1 cellular context compared by ENCODE assay signal in the genomic region with DNA sequence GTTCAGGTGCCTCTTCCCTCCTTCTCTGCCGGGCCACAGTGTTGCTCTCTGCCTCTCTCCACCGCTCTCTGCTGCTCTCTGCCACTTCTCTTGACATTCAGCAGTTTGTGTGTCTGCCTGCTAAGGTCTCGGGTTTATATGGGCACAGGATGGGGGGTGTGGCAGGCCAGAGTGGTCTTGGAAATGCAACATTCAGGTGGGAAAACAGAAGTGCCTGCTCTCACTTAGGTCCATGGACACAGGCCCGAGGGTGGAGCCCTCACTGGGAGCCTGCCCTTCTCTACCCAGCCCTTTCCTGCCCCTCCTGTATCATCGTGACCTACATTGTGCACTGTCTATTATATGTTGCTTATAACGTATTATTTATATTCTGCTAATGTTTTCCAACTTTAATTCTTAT.
TF ChIP-seq lines count a peak whose summit lies in the region.

No MANE protein-coding gene starts in this region.

TF ChIP-seq in GM23338, 12 proteins besides CTCF, POLR2A, EP300 and RAD21 (continued from another document):
- TF ChIP-seq, protein P1, sequence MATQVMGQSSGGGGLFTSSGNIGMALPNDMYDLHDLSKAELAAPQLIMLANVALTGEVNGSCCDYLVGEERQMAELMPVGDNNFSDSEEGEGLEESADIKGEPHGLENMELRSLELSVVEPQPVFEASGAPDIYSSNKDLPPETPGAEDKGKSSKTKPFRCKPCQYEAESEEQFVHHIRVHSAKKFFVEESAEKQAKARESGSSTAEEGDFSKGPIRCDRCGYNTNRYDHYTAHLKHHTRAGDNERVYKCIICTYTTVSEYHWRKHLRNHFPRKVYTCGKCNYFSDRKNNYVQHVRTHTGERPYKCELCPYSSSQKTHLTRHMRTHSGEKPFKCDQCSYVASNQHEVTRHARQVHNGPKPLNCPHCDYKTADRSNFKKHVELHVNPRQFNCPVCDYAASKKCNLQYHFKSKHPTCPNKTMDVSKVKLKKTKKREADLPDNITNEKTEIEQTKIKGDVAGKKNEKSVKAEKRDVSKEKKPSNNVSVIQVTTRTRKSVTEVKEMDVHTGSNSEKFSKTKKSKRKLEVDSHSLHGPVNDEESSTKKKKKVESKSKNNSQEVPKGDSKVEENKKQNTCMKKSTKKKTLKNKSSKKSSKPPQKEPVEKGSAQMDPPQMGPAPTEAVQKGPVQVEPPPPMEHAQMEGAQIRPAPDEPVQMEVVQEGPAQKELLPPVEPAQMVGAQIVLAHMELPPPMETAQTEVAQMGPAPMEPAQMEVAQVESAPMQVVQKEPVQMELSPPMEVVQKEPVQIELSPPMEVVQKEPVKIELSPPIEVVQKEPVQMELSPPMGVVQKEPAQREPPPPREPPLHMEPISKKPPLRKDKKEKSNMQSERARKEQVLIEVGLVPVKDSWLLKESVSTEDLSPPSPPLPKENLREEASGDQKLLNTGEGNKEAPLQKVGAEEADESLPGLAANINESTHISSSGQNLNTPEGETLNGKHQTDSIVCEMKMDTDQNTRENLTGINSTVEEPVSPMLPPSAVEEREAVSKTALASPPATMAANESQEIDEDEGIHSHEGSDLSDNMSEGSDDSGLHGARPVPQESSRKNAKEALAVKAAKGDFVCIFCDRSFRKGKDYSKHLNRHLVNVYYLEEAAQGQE (IDR thresholded peaks at IDR 0.05; ENCODE audit: unreplicated experiment): no peak
- TF ChIP-seq JUNB (IDR thresholded peaks at IDR 0.05; ENCODE audit: unreplicated experiment): no peak
- TF ChIP-seq, protein P2, sequence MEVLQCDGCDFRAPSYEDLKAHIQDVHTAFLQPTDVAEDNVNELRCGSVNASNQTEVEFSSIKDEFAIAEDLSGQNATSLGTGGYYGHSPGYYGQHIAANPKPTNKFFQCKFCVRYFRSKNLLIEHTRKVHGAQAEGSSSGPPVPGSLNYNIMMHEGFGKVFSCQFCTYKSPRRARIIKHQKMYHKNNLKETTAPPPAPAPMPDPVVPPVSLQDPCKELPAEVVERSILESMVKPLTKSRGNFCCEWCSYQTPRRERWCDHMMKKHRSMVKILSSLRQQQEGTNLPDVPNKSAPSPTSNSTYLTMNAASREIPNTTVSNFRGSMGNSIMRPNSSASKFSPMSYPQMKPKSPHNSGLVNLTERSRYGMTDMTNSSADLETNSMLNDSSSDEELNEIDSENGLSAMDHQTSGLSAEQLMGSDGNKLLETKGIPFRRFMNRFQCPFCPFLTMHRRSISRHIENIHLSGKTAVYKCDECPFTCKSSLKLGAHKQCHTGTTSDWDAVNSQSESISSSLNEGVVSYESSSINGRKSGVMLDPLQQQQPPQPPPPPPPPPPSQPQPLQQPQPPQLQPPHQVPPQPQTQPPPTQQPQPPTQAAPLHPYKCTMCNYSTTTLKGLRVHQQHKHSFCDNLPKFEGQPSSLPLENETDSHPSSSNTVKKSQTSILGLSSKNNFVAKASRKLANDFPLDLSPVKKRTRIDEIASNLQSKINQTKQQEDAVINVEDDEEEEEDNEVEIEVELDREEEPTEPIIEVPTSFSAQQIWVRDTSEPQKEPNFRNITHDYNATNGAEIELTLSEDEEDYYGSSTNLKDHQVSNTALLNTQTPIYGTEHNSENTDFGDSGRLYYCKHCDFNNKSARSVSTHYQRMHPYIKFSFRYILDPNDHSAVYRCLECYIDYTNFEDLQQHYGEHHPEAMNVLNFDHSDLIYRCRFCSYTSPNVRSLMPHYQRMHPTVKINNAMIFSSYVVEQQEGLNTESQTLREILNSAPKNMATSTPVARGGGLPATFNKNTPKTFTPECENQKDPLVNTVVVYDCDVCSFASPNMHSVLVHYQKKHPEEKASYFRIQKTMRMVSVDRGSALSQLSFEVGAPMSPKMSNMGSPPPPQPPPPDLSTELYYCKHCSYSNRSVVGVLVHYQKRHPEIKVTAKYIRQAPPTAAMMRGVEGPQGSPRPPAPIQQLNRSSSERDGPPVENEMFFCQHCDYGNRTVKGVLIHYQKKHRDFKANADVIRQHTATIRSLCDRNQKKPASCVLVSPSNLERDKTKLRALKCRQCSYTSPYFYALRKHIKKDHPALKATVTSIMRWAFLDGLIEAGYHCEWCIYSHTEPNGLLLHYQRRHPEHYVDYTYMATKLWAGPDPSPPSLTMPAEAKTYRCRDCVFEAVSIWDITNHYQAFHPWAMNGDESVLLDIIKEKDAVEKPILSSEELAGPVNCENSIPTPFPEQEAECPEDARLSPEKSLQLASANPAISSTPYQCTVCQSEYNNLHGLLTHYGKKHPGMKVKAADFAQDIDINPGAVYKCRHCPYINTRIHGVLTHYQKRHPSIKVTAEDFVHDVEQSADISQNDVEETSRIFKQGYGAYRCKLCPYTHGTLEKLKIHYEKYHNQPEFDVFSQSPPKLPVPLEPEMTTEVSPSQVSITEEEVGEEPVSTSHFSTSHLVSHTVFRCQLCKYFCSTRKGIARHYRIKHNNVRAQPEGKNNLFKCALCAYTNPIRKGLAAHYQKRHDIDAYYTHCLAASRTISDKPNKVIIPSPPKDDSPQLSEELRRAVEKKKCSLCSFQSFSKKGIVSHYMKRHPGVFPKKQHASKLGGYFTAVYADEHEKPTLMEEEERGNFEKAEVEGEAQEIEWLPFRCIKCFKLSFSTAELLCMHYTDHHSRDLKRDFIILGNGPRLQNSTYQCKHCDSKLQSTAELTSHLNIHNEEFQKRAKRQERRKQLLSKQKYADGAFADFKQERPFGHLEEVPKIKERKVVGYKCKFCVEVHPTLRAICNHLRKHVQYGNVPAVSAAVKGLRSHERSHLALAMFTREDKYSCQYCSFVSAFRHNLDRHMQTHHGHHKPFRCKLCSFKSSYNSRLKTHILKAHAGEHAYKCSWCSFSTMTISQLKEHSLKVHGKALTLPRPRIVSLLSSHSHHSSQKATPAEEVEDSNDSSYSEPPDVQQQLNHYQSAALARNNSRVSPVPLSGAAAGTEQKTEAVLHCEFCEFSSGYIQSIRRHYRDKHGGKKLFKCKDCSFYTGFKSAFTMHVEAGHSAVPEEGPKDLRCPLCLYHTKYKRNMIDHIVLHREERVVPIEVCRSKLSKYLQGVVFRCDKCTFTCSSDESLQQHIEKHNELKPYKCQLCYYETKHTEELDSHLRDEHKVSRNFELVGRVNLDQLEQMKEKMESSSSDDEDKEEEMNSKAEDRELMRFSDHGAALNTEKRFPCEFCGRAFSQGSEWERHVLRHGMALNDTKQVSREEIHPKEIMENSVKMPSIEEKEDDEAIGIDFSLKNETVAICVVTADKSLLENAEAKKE (CRISPR knock-in tag; IDR thresholded peaks at IDR 0.05): no peak
